31 cellular contexts compared by ENCODE assay signal in the genomic region with DNA sequence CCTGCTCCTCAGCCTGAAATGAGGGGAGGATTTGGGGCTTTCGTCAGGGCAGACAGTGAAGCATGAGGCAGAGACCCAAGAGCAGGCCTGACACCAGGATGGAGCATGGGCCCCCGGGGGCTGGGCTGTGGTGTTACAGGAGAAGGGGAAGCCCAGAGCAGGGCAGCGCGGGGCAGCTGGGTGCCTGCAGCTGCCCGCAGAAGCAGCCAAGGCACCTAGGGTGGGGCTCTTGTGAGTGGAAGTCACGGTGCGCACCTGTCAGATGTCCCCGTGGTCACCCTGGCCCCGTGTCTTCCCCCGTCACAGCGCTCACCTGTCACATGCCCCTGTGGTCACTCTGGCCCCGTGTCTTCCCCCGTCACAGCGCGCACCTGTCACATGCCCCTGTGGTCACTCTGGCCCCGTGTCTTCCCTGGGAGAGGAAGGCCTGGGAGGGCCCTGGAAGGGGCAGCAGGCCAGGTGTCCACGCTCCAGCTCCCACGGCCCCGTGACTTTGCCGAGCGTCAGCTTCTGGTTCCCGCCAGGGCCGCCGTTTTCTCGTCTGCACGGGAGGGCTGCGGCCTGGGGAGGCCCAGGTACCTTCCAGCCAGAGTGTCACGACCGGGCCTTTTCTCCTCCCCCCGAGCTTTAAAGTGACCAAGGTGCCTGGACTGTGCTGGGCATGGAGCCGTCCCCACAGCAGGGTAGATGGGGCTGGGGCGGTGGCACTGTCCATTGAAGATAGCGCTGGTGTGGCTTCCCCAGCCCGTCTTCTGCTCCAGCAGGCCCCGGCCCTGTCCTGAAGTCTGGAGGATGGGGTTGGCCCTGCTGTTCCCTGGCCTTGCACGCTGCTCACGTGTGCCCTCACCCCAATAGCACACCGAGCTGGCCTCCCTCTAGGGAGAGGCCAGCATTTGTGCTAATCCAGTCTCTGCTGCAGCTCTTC. TPM values are rescaled to one million over a fixed set of nuclear protein-coding genes. Genes with fewer than 3 reads are reported as not detected.
"Had no signal": no experiment of that assay in that cellular context is flagged by ENCODE, and none has a peak within 500 bp of the region (broad histone marks: within the 10 kb centered on the region; RNA-seq: fewer than 3 reads in every experiment).

No MANE protein-coding gene starts in this region.

- DNase-seq: effector CD4-positive, alpha-beta T cell; foreskin melanocyte; hippocampal formation; naive thymus-derived CD8-positive, alpha-beta T cell; nucleus accumbens; ovary; spleen; stimulated activated CD4-positive, alpha-beta T cell treated with anti-CD3 and anti-CD28 coated beads, Interleukin-15, amount 100 ng/mL, for 24 hours; stimulated activated CD4-positive, alpha-beta T cell treated with anti-CD3 and anti-CD28 coated beads, Interleukin-1b, Interleukin-23, amount 100 ng/mL, for 48 hours; stimulated activated CD4-positive, alpha-beta T cell treated with anti-CD3 and anti-CD28 coated beads, Interleukin-4, amount 100 ng/mL, for 24 hours; upper lobe of right lung had no signal

- H3K27me3 Mint-ChIP-seq: naive thymus-derived CD8-positive, alpha-beta T cell; stimulated activated memory B cell treated with anti-CD40 and anti-IgM and Interleukin-4, amounts not matched to agents 10 μg/mL and 1 μg/mL and 100 μg/mL, for 72 hours; stimulated activated naive CD8-positive, alpha-beta T cell treated with anti-CD3 and anti-CD28 coated beads, Interleukin-15, Interleukin-2, amounts not matched to agents 100 ng/mL and 50 ng/mL, for 24 hours had no signal

- H3K4me3 ChIP-seq: coronary artery, heart left ventricle, ovary, right atrium auricular region, spleen, tibial nerve, upper lobe of right lung had no signal

- H3K4me3 Mint-ChIP-seq: endodermal cell; naive thymus-derived CD8-positive, alpha-beta T cell; neural crest cell; stimulated activated memory B cell treated with anti-CD40 and anti-IgM and Interleukin-4, amounts not matched to agents 10 μg/mL and 1 μg/mL and 100 μg/mL, for 72 hours; stimulated activated naive CD8-positive, alpha-beta T cell treated with anti-CD3 and anti-CD28 coated beads, Interleukin-15, Interleukin-2, amounts not matched to agents 100 ng/mL and 50 ng/mL, for 24 hours had no signal

- H3K9me3 Mint-ChIP-seq: endodermal cell; naive thymus-derived CD8-positive, alpha-beta T cell; neural crest cell; stimulated activated memory B cell treated with anti-CD40 and anti-IgM and Interleukin-4, amounts not matched to agents 10 μg/mL and 1 μg/mL and 100 μg/mL, for 72 hours; stimulated activated naive CD8-positive, alpha-beta T cell treated with anti-CD3 and anti-CD28 coated beads, Interleukin-15, Interleukin-2, amounts not matched to agents 100 ng/mL and 50 ng/mL, for 24 hours had no signal

- H3K27me3 ChIP-seq: heart left ventricle, ovary, right atrium auricular region, spleen, tibial nerve, upper lobe of right lung had no signal

- FAIRE-seq: endothelial cell of umbilical vein had no signal

- H3K4me1 Mint-ChIP-seq: endodermal cell; neural crest cell; stimulated activated memory B cell treated with anti-CD40 and anti-IgM and Interleukin-4, amounts not matched to agents 10 μg/mL and 1 μg/mL and 100 μg/mL, for 72 hours had no signal

- H3K27ac Mint-ChIP-seq: endodermal cell; stimulated activated memory B cell treated with anti-CD40 and anti-IgM and Interleukin-4, amounts not matched to agents 10 μg/mL and 1 μg/mL and 100 μg/mL, for 72 hours; stimulated activated naive CD8-positive, alpha-beta T cell treated with anti-CD3 and anti-CD28 coated beads, Interleukin-15, Interleukin-2, amounts not matched to agents 100 ng/mL and 50 ng/mL, for 24 hours had no signal

- H3K9me3 ChIP-seq: heart left ventricle, ovary, right atrium auricular region, spleen, tibial nerve, upper lobe of right lung had no signal

- ATAC-seq: heart left ventricle; naive thymus-derived CD8-positive, alpha-beta T cell; stimulated activated memory B cell treated with anti-CD40 and anti-IgM and Interleukin-4, amounts not matched to agents 10 μg/mL and 1 μg/mL and 100 μg/mL, for 72 hours; upper lobe of right lung had no signal

- H3K27ac ChIP-seq: coronary artery, heart left ventricle, ovary, right atrium auricular region, spleen, tibial nerve, upper lobe of right lung had no signal

- H3K4me1 ChIP-seq: right atrium auricular region, tibial nerve, upper lobe of right lung had no signal

- H3K36me3 ChIP-seq: ovary had no signal

RNA-seq across cellular contexts. Expression of a gene that starts 11.0 kb away (rescaled TPM):
- total RNA-seq: chondrocyte, dermis microvascular lymphatic vessel endothelial cell, endothelial cell of umbilical vein, glomerular endothelial cell, heart left ventricle, kidney epithelial cell, liver, mononuclear cell, right atrium auricular region, upper lobe of right lung had no signal
- polyA plus RNA-seq: endothelial cell of umbilical vein; esophagus; heart left ventricle; liver; naive thymus-derived CD8-positive, alpha-beta T cell had no signal

RNA-seq across cellular contexts. Expression of a gene that starts 27.7 kb away (rescaled TPM):
- total RNA-seq: dermis microvascular lymphatic vessel endothelial cell; endothelial cell of umbilical vein; heart left ventricle; lung microvascular endothelial cell; mononuclear cell; naive thymus-derived CD8-positive, alpha-beta T cell; posterior vena cava; right atrium auricular region; spleen; upper lobe of right lung had no signal
- polyA plus RNA-seq: esophagus; heart left ventricle; liver; naive thymus-derived CD8-positive, alpha-beta T cell; ovary had no signal

RNA-seq across cellular contexts. Expression of a gene that starts 46.3 kb away (rescaled TPM):
- total RNA-seq: dermis microvascular lymphatic vessel endothelial cell; endodermal cell; endothelial cell of umbilical vein; lung microvascular endothelial cell; naive thymus-derived CD8-positive, alpha-beta T cell; posterior vena cava; right atrium auricular region; skeletal muscle tissue; temporal lobe had no signal
- polyA plus RNA-seq: endothelial cell of umbilical vein, heart left ventricle, liver, ovary had no signal
